22 cellular contexts compared by ENCODE assay signal in genomic region chr10:19952103-19952502, GRCh38.
"Had no signal": no experiment of that assay in that cellular context is flagged by ENCODE, and none has a peak within 500 bp of the region (broad histone marks: within the 10 kb centered on the region; RNA-seq: fewer than 3 reads in every experiment).

No MANE protein-coding gene starts in this region.

- H3K27ac ChIP-seq: body of pancreas, colonic mucosa, SJCRH30, suprapubic skin, transverse colon, vagina, WERI-Rb-1 had no signal

- H3K9me3 ChIP-seq: body of pancreas, colonic mucosa, SJCRH30, suprapubic skin, transverse colon, vagina had no signal

- H3K4me1 ChIP-seq: body of pancreas, colonic mucosa, SJCRH30 had no signal

- ATAC-seq: activated CD8-positive, alpha-beta memory T cell treated with anti-CD3 and anti-CD28 coated beads, Interleukin-2, amount 10 ng/mL, durations not matched to agents 7 days and 5 days; body of pancreas; natural killer cell treated with Interleukin-12 subunit alpha and Interleukin-12 subunit beta and Interleukin-15 and Interleukin-18, amount 100 ng/mL, for 72 hours had no signal

- H3K4me3 ChIP-seq: body of pancreas, colonic mucosa, SJCRH30, skin epidermis, suprapubic skin, transverse colon, vagina had no signal

- DNase-seq: activated CD4-positive, alpha-beta memory T cell treated with anti-CD3 and anti-CD28 coated beads, Interleukin-2, amount 10 ng/mL, durations not matched to agents 7 days and 5 days; activated CD4-positive, alpha-beta T cell treated with anti-CD3 and anti-CD28 coated beads for 4 hours; activated CD8-positive, alpha-beta memory T cell treated with anti-CD3 and anti-CD28 coated beads, Interleukin-2, amount 10 ng/mL, durations not matched to agents 7 days and 5 days; activated naive CD4-positive, alpha-beta T cell; activated naive CD8-positive, alpha-beta T cell treated with anti-CD3 and anti-CD28 coated beads, Interleukin-2, amount 10 ng/mL, durations not matched to agents 7 days and 5 days; amygdala; body of pancreas; caudate nucleus; colonic mucosa; hypothalamus; kidney glomerular epithelial cell; mesendoderm; nucleus accumbens; SW 1271; T-helper 2 cell; transverse colon; WERI-Rb-1 had no signal

- H3K27me3 ChIP-seq: body of pancreas, colonic mucosa, SJCRH30, suprapubic skin, transverse colon, vagina had no signal

- H3K36me3 ChIP-seq: colonic mucosa, SJCRH30, suprapubic skin, transverse colon, vagina, WERI-Rb-1 had no signal
